13 cellular contexts compared by ENCODE assay signal in genomic region chr3:61663728-61664492, GRCh38.
DNase-seq lines count a peak whose midpoint lies in the region; ATAC-seq, FAIRE-seq and TF ChIP-seq lines count a peak whose summit lies in the region.
"Had no signal": no experiment of that assay in that cellular context is flagged by ENCODE, and none has a peak within 500 bp of the region (broad histone marks: within the 10 kb centered on the region; RNA-seq: fewer than 3 reads in every experiment).

No MANE protein-coding gene starts in this region.

- WGBS in sigmoid colon, 2 donors, result 82 to 84% methylated on average over 8 of the region's 8 CpGs
- 98% methylated on average over 6 of the region's 8 CpGs for WGBS in HepG2 (ENCODE audit: low lambda C conversion rate)

- H3K4me3 ChIP-seq in ACC112 (ENCODE audit: low read depth, low read length) (peak overlapping the region; percentile 65), astrocyte of the cerebellum (ENCODE audit: low read depth, low read length) (peak overlapping the region; percentile 41), sigmoid colon (no peak overlapping the region), HepG2 (replicated peaks in 1 of 3; ENCODE audit: insufficient read depth in 1 of 3, low read depth in 2 of 3, low read length in 3 of 3) (no peak overlapping the region)
- H3K4me3 ChIP-seq: lung had no signal

- H3K27ac ChIP-seq in ACC112 (ENCODE audit: low read depth, low read length), result peak overlapping the region; percentile 78
- peak overlapping the region in 1 of 4 donors; percentile 48 for H3K27ac ChIP-seq in sigmoid colon
- no peak overlapping the region for H3K27ac ChIP-seq in HepG2 (ENCODE audit: extremely low read length, insufficient read depth, low read length)
- H3K27ac ChIP-seq: HL-60 had no signal

- H3K36me3 ChIP-seq in ACC112 (ENCODE audit: insufficient read depth, low read length), result no peaks in the 10 kb centered on the region
- H3K36me3 ChIP-seq in sigmoid colon, result no peaks in the 10 kb centered on the region
- no peaks in the 10 kb centered on the region; a peak in 1 of 5 replicates for H3K36me3 ChIP-seq in HepG2 (replicated peaks in 1 of 2; ENCODE audit: control insufficient read depth in 1 of 2, insufficient read depth in 2 of 2, low read length in 2 of 2)

- H3K9ac ChIP-seq in HepG2 (ENCODE audit: insufficient read depth, low read depth, low read length), result no peak overlapping the region

- intact Hi-C loops in sigmoid colon (cut with DNase I), result no loop called here
- intact Hi-C loops in HepG2 (cut with micrococcal nuclease; ENCODE audit: unreplicated experiment), result no loop called here

- H3K4me1 ChIP-seq in ACC112 (ENCODE audit: control insufficient read depth, insufficient read depth, low read length, unreplicated experiment) (peaks cover 18% of the 10 kb centered on the region), sigmoid colon (peaks cover 0 to 47% (median 35%) of the 10 kb centered on the region in 4 donors), HepG2 (ENCODE audit: insufficient read depth, low read length) (no peaks in the 10 kb centered on the region)

- H3K79me2 ChIP-seq in ACC112 (ENCODE audit: control insufficient read depth, insufficient read depth, low read length, unreplicated experiment), result peaks cover 21% of the 10 kb centered on the region
- H3K79me2 ChIP-seq in HepG2 (ENCODE audit: insufficient read depth, low read length), result peaks cover 11% of the 10 kb centered on the region

- POLR2A ChIA-PET in HepG2 (lab: Yijun Ruan, JAX), result no interaction called here

- H2AFZ ChIP-seq in ACC112 (ENCODE audit: low read length, unreplicated experiment) (no peak overlapping the region), HepG2 (ENCODE audit: low read length) (no peak overlapping the region)

- TF ChIP-seq CTCF in astrocyte of the cerebellum (IDR thresholded peaks at IDR 0.05; ENCODE audit: low read depth, low read length, missing control alignments), result no peak
- TF ChIP-seq CTCF in sigmoid colon (IDR thresholded peaks at IDR 0.05), result no peak
- no peak for TF ChIP-seq CTCF in HepG2 (CRISPR knock-in tag; IDR thresholded peaks at IDR 0.05)

- in situ Hi-C loops in astrocyte of the cerebellum (cut with HindIII; ENCODE audit: low sequenced_read_pairs) (no loop called here), HepG2 (cut with HindIII; ENCODE audit: extremely low pct_ligation_motif_present, low pct_unique_long_range_greater_than_20kb) (no loop called here)

- TF ChIP-seq EP300 in sigmoid colon (IDR thresholded peaks at IDR 0.05), result no peak
- no peak for TF ChIP-seq EP300 in HepG2 (IDR thresholded peaks at IDR 0.05; ENCODE audit: low read depth in 2 of 2, low read length in 2 of 2)
- no peak for TF ChIP-seq EP300 in HepG2 (CRISPR knock-in tag; IDR thresholded peaks at IDR 0.05; ENCODE audit: borderline replicate concordance)

- H3K9me3 ChIP-seq in sigmoid colon (no peaks in the 10 kb centered on the region), HepG2 (ENCODE audit: low read length) (no peaks in the 10 kb centered on the region)

- TF ChIP-seq POLR2A in sigmoid colon (IDR thresholded peaks at IDR 0.05), result no peak
- no peak for TF ChIP-seq POLR2A in HepG2 (IDR thresholded peaks at IDR 0.05; ENCODE audit: insufficient read depth in 1 of 2, low read depth in 2 of 2, low read length in 2 of 2)

- H4K20me1 ChIP-seq in HepG2 (ENCODE audit: insufficient read depth, low read length), result no peaks in the 10 kb centered on the region

- no peaks in the 10 kb centered on the region for H3K27me3 ChIP-seq in ACC112 (ENCODE audit: insufficient read depth, low read length)
- no peaks in the 10 kb centered on the region for H3K27me3 ChIP-seq in sigmoid colon
- H3K27me3 ChIP-seq in HepG2 (ENCODE audit: control insufficient read depth in 1 of 2, insufficient read depth in 2 of 2, low read length in 2 of 2), result no peaks in the 10 kb centered on the region

- peak; percentile 4 for DNase-seq in HPDE6-E6E7 (ENCODE audit: extremely low spot score)
- DNase-seq in astrocyte of the cerebellum (ENCODE audit: low read depth), result peak; percentile 99
- peak; percentile 74 for DNase-seq in islet precursor cell
- DNase-seq in sigmoid colon, result no peak
- DNase-seq in HepG2 (ENCODE audit: low spot score), result no peak
- DNase-seq: activated CD8-positive, alpha-beta T cell treated with anti-CD3 and anti-CD28 coated beads for 36 hours; CD8-positive, alpha-beta memory T cell; NK-92 treated with Interleukin-12 subunit alpha and Interleukin-12 subunit beta, amount 100 ng/mL, for 24 hours had no signal

- no peak for TF ChIP-seq RAD21 in HepG2 (CRISPR knock-in tag; IDR thresholded peaks at IDR 0.05)

- no TSS peak for BruUV-seq in HepG2 (replicated peaks; lab: Mats Ljungman, UMichigan)

- ATAC-seq in GM18907 (IDR thresholded peaks at IDR 0.05; ENCODE audit: unreplicated experiment) (no peak), HepG2 (no peak), GM19463 (IDR thresholded peaks at IDR 0.05; ENCODE audit: unreplicated experiment) (no peak)
- ATAC-seq: activated CD8-positive, alpha-beta T cell treated with anti-CD3 and anti-CD28 coated beads for 36 hours had no signal

- H3K4me2 ChIP-seq in HepG2 (ENCODE audit: low read depth, low read length), result no peak overlapping the region

- CTCF ChIA-PET in HepG2 (lab: Yijun Ruan, JAX; ENCODE audit: low intra/inter-chr PET ratio, low total read pairs), result no interaction called here

- FAIRE-seq in HepG2 (lab: Jason Lieb, UNC), result no peak

TF ChIP-seq in HepG2, 621 proteins besides CTCF, POLR2A, EP300 and RAD21:
- TF ChIP-seq EEA1 (CRISPR knock-in tag; IDR thresholded peaks at IDR 0.05; ENCODE audit: borderline replicate concordance), result no peak

Comparison
In these comparisons a context has a peak if more than half of its experiments do, and no peak if none do; other contexts are left out.
1. H3K4me3 ChIP-seq: peak in ACC112 (single experiment) and astrocyte of the cerebellum (single experiment); none in sigmoid colon (0 of 4) and HepG2 (0 of 3).
2. DNase-seq: peak in HPDE6-E6E7 (single experiment), astrocyte of the cerebellum (single experiment) and islet precursor cell (single experiment); none in sigmoid colon (single experiment) and HepG2 (single experiment).